In the genomic region with DNA sequence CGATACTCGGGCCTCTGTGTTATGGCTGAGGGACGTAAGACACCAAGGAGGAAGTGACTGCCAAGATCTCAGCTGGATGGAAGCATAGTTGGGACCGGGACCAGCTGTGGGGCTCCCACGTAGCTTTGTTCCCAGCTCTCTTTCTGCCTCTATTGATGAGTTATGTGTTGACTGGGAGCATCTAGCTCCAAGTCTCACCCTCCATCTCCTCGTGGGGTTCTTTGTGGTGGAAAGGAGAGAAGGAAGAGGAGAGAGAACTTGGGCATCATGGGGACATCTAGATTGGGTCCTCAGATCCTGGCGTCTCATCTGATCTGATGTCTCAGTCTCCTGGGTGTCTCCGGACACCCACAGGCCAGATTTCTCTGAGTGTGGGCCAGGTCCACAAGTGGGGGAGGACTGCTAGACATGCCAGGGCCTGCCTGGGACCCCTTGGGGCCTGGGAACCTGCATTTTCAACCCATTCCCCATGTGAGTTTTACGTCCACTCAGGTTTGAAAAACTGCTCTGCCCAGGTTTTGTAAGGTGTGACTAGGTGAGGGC, we compare ENCODE assay signal across 8 cellular contexts. TPM values are rescaled to one million over a fixed set of nuclear protein-coding genes. Genes with fewer than 3 reads are reported as not detected.
DNase-seq lines count a peak whose midpoint lies in the region; ATAC-seq and TF ChIP-seq lines count a peak whose summit lies in the region.

No MANE protein-coding gene starts in this region.

- intact Hi-C loops in right lobe of liver (cut with DNase I) (no loop called here), upper lobe of right lung (cut with DNase I) (no loop called here)

- H3K4me3 ChIP-seq in BE2C (ENCODE audit: low read depth, low read length) (peak overlapping the region; percentile 94), astrocyte of the spinal cord (ENCODE audit: low read depth, low read length) (peak overlapping the region; percentile 81), right lobe of liver (peak overlapping the region; percentile 92 to 99 (median 97)), upper lobe of right lung (peak overlapping the region; percentile 97)

- H3K36me3 ChIP-seq in BE2C: peaks cover 4% of the 10 kb centered on the region; the same call in 1 of the 2 replicates
- no peaks in the 10 kb centered on the region for H3K36me3 ChIP-seq in right lobe of liver
- no peaks in the 10 kb centered on the region for H3K36me3 ChIP-seq in upper lobe of right lung

- no peaks in the 10 kb centered on the region for H3K4me1 ChIP-seq in BE2C
- peaks cover 0 to 17% (median 6%) of the 10 kb centered on the region in 4 donors for H3K4me1 ChIP-seq in right lobe of liver
- peaks cover 19% of the 10 kb centered on the region for H3K4me1 ChIP-seq in upper lobe of right lung

- WGBS in right lobe of liver (ENCODE audit: insufficient coverage, low coverage, low lambda C conversion rate, missing lambda C conversion rate): 10% methylated on average over 6 of the region's 9 CpGs

- DNase-seq in BE2C (no peak), astrocyte of the spinal cord (ENCODE audit: low read depth, low spot score) (no peak), right lobe of liver (no peak), upper lobe of right lung (no peak), GM10266 (ENCODE audit: extremely low spot score) (no peak)

- ATAC-seq in HG03354 (IDR thresholded peaks at IDR 0.05; ENCODE audit: poor library complexity, severe bottlenecking, unreplicated experiment): peak; percentile 17
- ATAC-seq in right lobe of liver: peak in 1 of 4 donors; percentile 1
- no peak for ATAC-seq in upper lobe of right lung
- no peak for ATAC-seq in HG02642 (IDR thresholded peaks at IDR 0.05; ENCODE audit: poor library complexity, unreplicated experiment)
- no peak for ATAC-seq in GM21423 (IDR thresholded peaks at IDR 0.05; ENCODE audit: unreplicated experiment)

- TF ChIP-seq POLR2A in right lobe of liver (IDR thresholded peaks at IDR 0.05): no peak

- in situ Hi-C loops in astrocyte of the spinal cord (cut with HindIII; ENCODE audit: low sequenced_read_pairs): no loop called here

- H3K27me3 ChIP-seq in BE2C (no peaks in the 10 kb centered on the region), right lobe of liver (no peaks in the 10 kb centered on the region), upper lobe of right lung (no peaks in the 10 kb centered on the region)

- TF ChIP-seq CTCF in BE2C (IDR thresholded peaks at IDR 0.05; ENCODE audit: low read depth, low read length) (no peak), astrocyte of the spinal cord (IDR thresholded peaks at IDR 0.05; ENCODE audit: low read depth, low read length) (no peak), right lobe of liver (IDR thresholded peaks at IDR 0.05) (no peak), upper lobe of right lung (IDR thresholded peaks at IDR 0.05) (no peak), GM10266 (IDR thresholded peaks at IDR 0.05; ENCODE audit: control insufficient read depth, insufficient read depth, low read depth, missing control alignments) (no peak)

- peak overlapping the region; percentile 95 to 99 (median 99) for H3K27ac ChIP-seq in right lobe of liver
- H3K27ac ChIP-seq in upper lobe of right lung: peak overlapping the region; percentile 96

- H3K9me3 ChIP-seq in BE2C: no peaks in the 10 kb centered on the region
- H3K9me3 ChIP-seq in right lobe of liver: no peaks in the 10 kb centered on the region
- H3K9me3 ChIP-seq in upper lobe of right lung: no peaks in the 10 kb centered on the region

RNA-seq across cellular contexts. Expression of gene MGRN1, which starts 1.1 kb away (rescaled TPM):
- polyA plus RNA-seq in BE2C (2012; ENCODE audit: insufficient read depth, insufficient read length, low read depth): 93.3 TPM
- 10 to 100 TPM; 42.5 to 67.3 (median 49.5) TPM for total RNA-seq in right lobe of liver
- total RNA-seq in upper lobe of right lung: 81.3 TPM

RNA-seq across cellular contexts. Expression of gene UBALD1, which starts 11.0 kb away (rescaled TPM):
- 91.5 TPM for polyA plus RNA-seq in BE2C (2012; ENCODE audit: insufficient read depth, insufficient read length, low read depth)
- total RNA-seq in right lobe of liver: 10 to 100 TPM in 4 of 6 experiments, 1 to 10 TPM in 2; 6.4 to 29.5 (median 17.2) TPM
- 35.5 TPM for total RNA-seq in upper lobe of right lung
